ENCODE assay signal across 1 cellular context in genomic region chr12:65199604-65200003, GRCh38.
TF ChIP-seq lines count a peak whose summit lies in the region.

No MANE protein-coding gene starts in this region.

TF ChIP-seq in K562, 482 proteins besides CTCF, POLR2A, EP300 and RAD21 (continued from another document):
- TF ChIP-seq GTF3C2 (IDR thresholded peaks at IDR 0.05; ENCODE audit: borderline replicate concordance, extremely low read depth, insufficient read length) (no peak), FOS (IDR thresholded peaks at IDR 0.05; ENCODE audit: extremely low read depth, insufficient read length) (no peak), MEIS2 (IDR thresholded peaks at IDR 0.05; ENCODE audit: partially characterized antibody) (peak; percentile 50), FOXA3 (CRISPR knock-in tag; conservative IDR thresholded peaks at IDR 0.05 in 1 of 2, IDR thresholded peaks at IDR 0.05 in 1 of 2) (peak in 1 of 2 experiments; percentile 75; a peak in 2 of 4 replicates), ILF3 (IDR thresholded peaks at IDR 0.05; ENCODE audit: borderline replicate concordance) (no peak)
